ENCODE assay signal across 8 cellular contexts in the genomic region with DNA sequence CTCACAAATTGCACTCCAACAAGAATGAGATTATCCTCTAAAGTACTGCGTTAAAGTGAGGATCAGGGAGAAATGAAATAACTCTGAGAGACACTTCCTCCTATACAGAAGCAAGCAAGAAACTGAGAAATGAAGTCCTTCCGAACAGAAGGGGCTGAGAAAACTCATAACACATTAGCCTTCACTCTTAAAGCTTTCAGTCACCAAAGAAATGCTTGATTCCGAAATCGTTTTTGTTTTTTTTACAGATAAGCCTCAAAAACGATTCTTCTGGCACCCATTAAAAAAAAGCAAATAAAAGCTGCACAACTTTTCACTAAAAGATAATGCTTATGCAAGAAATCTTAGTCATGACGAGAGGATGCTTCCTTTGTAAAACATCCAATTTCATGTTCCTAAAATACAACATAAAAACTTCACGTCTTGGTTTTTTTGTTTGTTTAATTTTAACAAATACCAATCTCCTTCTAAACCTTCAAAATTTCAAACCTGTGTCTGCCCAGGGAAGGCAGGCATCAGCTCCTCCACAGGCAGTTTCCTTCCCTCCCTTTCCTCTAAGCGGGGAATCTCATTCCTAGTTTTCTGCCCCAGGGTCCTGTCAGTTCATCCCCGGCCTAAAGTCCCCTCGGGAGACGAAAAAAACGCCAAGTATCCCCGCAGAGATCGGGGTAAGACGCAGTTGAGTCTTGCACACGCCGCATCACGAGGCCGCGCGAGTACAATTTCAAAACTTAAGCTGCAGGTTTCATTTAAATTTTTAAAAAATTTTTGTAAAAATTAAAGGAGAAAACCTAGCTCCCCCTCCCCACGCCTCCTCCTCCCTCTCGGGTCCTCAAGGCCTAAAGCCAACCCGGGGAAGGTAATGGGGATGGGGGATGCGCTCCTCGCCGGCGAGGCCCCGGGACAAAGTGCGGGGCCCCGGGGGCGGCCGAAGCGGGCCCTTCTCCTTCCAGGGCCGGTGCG. TPM values are rescaled to one million over a fixed set of nuclear protein-coding genes. Genes with fewer than 3 reads are reported as not detected.
DNase-seq lines count a peak whose midpoint lies in the region.

No MANE protein-coding gene starts in this region.

- H3K36me3 Mint-ChIP-seq in activated naive CD8-positive, alpha-beta T cell = peaks cover 11% of the 10 kb centered on the region

- peak overlapping the region; percentile 72 for H3K4me3 ChIP-seq in iPS-11a (ENCODE audit: low read depth, low read length)
- peak overlapping the region; percentile 64 to 86 (median 85) for H3K4me3 ChIP-seq in skeletal muscle tissue (ENCODE audit: low read length in 3 of 3)

- H3K9ac ChIP-seq in skeletal muscle tissue (ENCODE audit: low read depth in 1 of 3, low read length in 3 of 3) = peak overlapping the region; percentile 48 to 87 (median 79)

- no peaks in the 10 kb centered on the region for H3K9me3 Mint-ChIP-seq in activated naive CD8-positive, alpha-beta T cell (ENCODE audit: low read depth)

- DNase-seq in NCI-H748 (lab: John Stamatoyannopoulos, UW; ENCODE audit: unreplicated experiment) = peak; percentile 40
- DNase-seq in NCI-H748 treated with DMSO at 0.1 percent for 48 hours (lab: John Stamatoyannopoulos, UW) = no peak
- DNase-seq in Kasumi-1 (lab: John Stamatoyannopoulos, UW) = peak; percentile 28 to 32
- DNase-seq in NCI-H1105 treated with DMSO at 0.1 percent for 48 hours (lab: John Stamatoyannopoulos, UW) = no peak
- DNase-seq in NCI-H1048 (lab: John Stamatoyannopoulos, UW) = no peak

- peak overlapping the region; percentile 86 for H3K27ac ChIP-seq in skeletal muscle tissue (ENCODE audit: low read depth, low read length)

- peaks cover 27 to 32% (median 31%) of the 10 kb centered on the region in 3 donors for H3K4me1 ChIP-seq in skeletal muscle tissue (ENCODE audit: control insufficient read depth in 3 of 3, insufficient read depth in 3 of 3, low read length in 3 of 3)

- H3K27me3 Mint-ChIP-seq in activated naive CD8-positive, alpha-beta T cell = no peaks in the 10 kb centered on the region

- peaks cover 59% of the 10 kb centered on the region for H3K4me1 Mint-ChIP-seq in activated naive CD8-positive, alpha-beta T cell (ENCODE audit: low read depth)

- peak overlapping the region; percentile 96 for H3K4me3 Mint-ChIP-seq in activated naive CD8-positive, alpha-beta T cell

- peak overlapping the region; percentile 94 for H3K27ac Mint-ChIP-seq in activated naive CD8-positive, alpha-beta T cell

- H3K27me3 ChIP-seq in skeletal muscle tissue (ENCODE audit: control insufficient read depth in 3 of 3, insufficient read depth in 3 of 3, low read length in 3 of 3) = no peaks in the 10 kb centered on the region

- no peaks in the 10 kb centered on the region for H3K9me3 ChIP-seq in skeletal muscle tissue (ENCODE audit: control insufficient read depth in 3 of 3, low read length in 3 of 3)

- H3K36me3 ChIP-seq in skeletal muscle tissue (ENCODE audit: control insufficient read depth in 3 of 3, insufficient read depth in 3 of 3, low read length in 3 of 3) = peaks cover under 1 to 5% (median 3%) of the 10 kb centered on the region in 3 donors

RNA-seq across cellular contexts. Expression of a gene that starts 1.1 kb away (rescaled TPM):
- total RNA-seq in skeletal muscle tissue = 38.1 TPM

RNA-seq across cellular contexts. Expression of a gene that starts 36.5 kb away (rescaled TPM):
- total RNA-seq in skeletal muscle tissue = 6.8 TPM

RNA-seq across cellular contexts. Expression of a gene that starts 57.4 kb away (rescaled TPM):
- total RNA-seq in skeletal muscle tissue = 54.8 TPM

Comparison
In these comparisons a context has a peak if more than half of its experiments do, and no peak if none do; other contexts are left out.
1. DNase-seq: peak in NCI-H748 (single experiment) and Kasumi-1 (2 of 2); none in NCI-H748 treated with DMSO at 0.1 percent for 48 hours (single experiment), NCI-H1105 treated with DMSO at 0.1 percent for 48 hours (single experiment) and NCI-H1048 (single experiment).